20 cellular contexts compared by ENCODE assay signal in the genomic region with DNA sequence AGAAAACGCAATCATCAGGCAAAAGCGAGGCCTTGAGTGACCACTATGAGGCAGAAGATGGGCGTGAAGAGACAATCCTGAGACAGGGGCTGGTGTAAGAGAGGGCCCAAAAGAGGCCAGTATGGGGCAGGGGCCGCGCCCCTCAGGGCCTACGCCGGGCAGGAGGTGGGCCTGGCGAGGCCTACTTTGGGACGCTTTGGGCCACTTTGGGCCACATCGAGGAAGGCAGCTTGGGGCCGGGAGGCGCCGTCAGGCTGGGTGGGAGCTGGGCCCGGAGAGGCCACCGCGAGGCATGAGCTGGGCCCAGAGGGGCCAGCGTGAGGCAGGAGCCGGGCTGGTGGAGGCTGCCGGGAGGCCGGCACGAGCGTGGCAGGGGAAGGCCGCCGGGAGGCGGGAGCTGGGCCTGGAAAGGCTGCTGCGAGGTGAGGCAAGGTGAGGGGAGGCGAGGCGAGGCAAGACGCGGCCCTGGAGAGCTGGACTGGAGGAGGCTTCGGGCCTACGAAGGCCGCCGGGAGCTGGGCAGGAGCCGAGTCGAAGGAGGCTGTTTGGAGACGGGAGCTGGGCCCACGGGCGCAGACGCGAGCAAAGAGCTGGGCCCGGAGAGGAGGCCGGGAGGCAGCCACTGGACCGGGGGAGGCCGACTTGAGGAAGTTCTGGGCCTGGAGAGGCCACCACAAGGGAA.
"Had no signal": no experiment of that assay in that cellular context is flagged by ENCODE, and none has a peak within 500 bp of the region (broad histone marks: within the 10 kb centered on the region; RNA-seq: fewer than 3 reads in every experiment).

No MANE protein-coding gene starts in this region.

- H3K4me2 ChIP-seq: smooth muscle cell had no signal

- H3K4me3 Mint-ChIP-seq: activated CD8-positive, alpha-beta T cell treated with anti-CD3 and anti-CD28 coated beads for 36 hours; activated naive CD4-positive, alpha-beta T cell treated with anti-CD3 and anti-CD28 coated beads, Interleukin-2, amount 50 U/mL, for 24 hours; activated T-cell treated with anti-CD3 and anti-CD28 coated beads, Interleukin-2, amount 50 U/mL, for 4 hours; memory B cell; natural killer cell treated with Interleukin-12 subunit alpha and Interleukin-12 subunit beta and Interleukin-15 and Interleukin-18, amount 100 ng/mL, for 72 hours; T-helper 1 cell treated with Interleukin-12 subunit alpha and Interleukin-12 subunit beta and Interleukin-4 antibody, amounts not matched to agents 30 μg/mL and 1 μg/mL, for 36 hours had no signal

- H3K27ac Mint-ChIP-seq: activated CD8-positive, alpha-beta T cell treated with anti-CD3 and anti-CD28 coated beads for 36 hours; activated naive CD4-positive, alpha-beta T cell treated with anti-CD3 and anti-CD28 coated beads, Interleukin-2, amount 50 U/mL, for 24 hours; memory B cell; natural killer cell treated with Interleukin-12 subunit alpha and Interleukin-12 subunit beta and Interleukin-15 and Interleukin-18, amount 100 ng/mL, for 72 hours; T-helper 1 cell treated with Interleukin-12 subunit alpha and Interleukin-12 subunit beta and Interleukin-4 antibody, amounts not matched to agents 30 μg/mL and 1 μg/mL, for 36 hours had no signal

- FAIRE-seq: endometrium, keratinocyte had no signal

- ATAC-seq: activated CD8-positive, alpha-beta T cell treated with anti-CD3 and anti-CD28 coated beads for 36 hours; activated T-cell treated with anti-CD3 and anti-CD28 coated beads, Interleukin-2, amount 50 U/mL, for 4 hours; left lung; psoas muscle had no signal

- H3K4me1 ChIP-seq: left lung, psoas muscle, right lobe of liver, stomach, uterus had no signal

- H3K4me1 Mint-ChIP-seq: activated naive CD4-positive, alpha-beta T cell treated with anti-CD3 and anti-CD28 coated beads, Interleukin-2, amount 50 U/mL, for 24 hours had no signal

- H3K27ac ChIP-seq: left lung, psoas muscle, right lobe of liver, stomach, thoracic aorta, uterus had no signal

- H3K9me3 Mint-ChIP-seq: natural killer cell treated with Interleukin-12 subunit alpha and Interleukin-12 subunit beta and Interleukin-15 and Interleukin-18, amount 100 ng/mL, for 72 hours; T-helper 1 cell treated with Interleukin-12 subunit alpha and Interleukin-12 subunit beta and Interleukin-4 antibody, amounts not matched to agents 30 μg/mL and 1 μg/mL, for 36 hours had no signal

- H3K27me3 Mint-ChIP-seq: activated CD8-positive, alpha-beta T cell treated with anti-CD3 and anti-CD28 coated beads for 36 hours; activated naive CD4-positive, alpha-beta T cell treated with anti-CD3 and anti-CD28 coated beads, Interleukin-2, amount 50 U/mL, for 24 hours; memory B cell; natural killer cell treated with Interleukin-12 subunit alpha and Interleukin-12 subunit beta and Interleukin-15 and Interleukin-18, amount 100 ng/mL, for 72 hours had no signal

- H3K36me3 ChIP-seq: right lobe of liver, uterus had no signal

- H3K4me3 ChIP-seq: left lung, psoas muscle, right lobe of liver, smooth muscle cell, stomach, thoracic aorta, uterus had no signal

- H3K27me3 ChIP-seq: left lung, right lobe of liver, stomach, uterus had no signal

- DNase-seq: activated CD4-positive, alpha-beta T cell treated with anti-CD3 and anti-CD28 coated beads for 4 hours; activated CD8-positive, alpha-beta T cell treated with anti-CD3 and anti-CD28 coated beads for 36 hours; activated effector memory CD4-positive, alpha-beta T cell treated with Interleukin-2 at 50 U/mL for 16 hours; activated T-cell treated with anti-CD3 and anti-CD28 coated beads, Interleukin-2, amount 50 U/mL, for 4 hours; amniotic stem cell; psoas muscle; right lobe of liver; stimulated activated CD4-positive, alpha-beta T cell treated with anti-CD3 and anti-CD28 coated beads, Interleukin-4, amount 100 ng/mL, for 4 hours; stimulated activated CD8-positive, alpha-beta memory T cell treated with anti-CD3 and anti-CD28 coated beads, Interleukin-4, amount 100 ng/mL, for 48 hours; stomach; uterus had no signal

- H3K9me3 ChIP-seq: psoas muscle, right lobe of liver had no signal
